ENCODE assay signal across 13 cellular contexts in genomic region chr1:172397221-172397620, GRCh38. TPM values are rescaled to one million over a fixed set of nuclear protein-coding genes. Genes with fewer than 3 reads are reported as not detected.
DNase-seq lines count a peak whose midpoint lies in the region; ATAC-seq, FAIRE-seq and TF ChIP-seq lines count a peak whose summit lies in the region.
"Had no signal": no experiment of that assay in that cellular context is flagged by ENCODE, and none has a peak within 500 bp of the region (broad histone marks: within the 10 kb centered on the region; RNA-seq: fewer than 3 reads in every experiment).

No MANE protein-coding gene starts in this region.

- no peaks in the 10 kb centered on the region for H3K9me3 Mint-ChIP-seq in activated CD4-positive, alpha-beta T cell treated with anti-CD3 and anti-CD28 coated beads for 36 hours (ENCODE audit: low read depth)
- H3K9me3 Mint-ChIP-seq in stimulated activated memory B cell treated with anti-CD40 and anti-IgM and Interleukin-4, amounts not matched to agents 10 μg/mL and 1 μg/mL and 100 μg/mL, for 72 hours, result no peaks in the 10 kb centered on the region

- TF ChIP-seq RAD21 in IMR-90 (IDR thresholded peaks at IDR 0.05; ENCODE audit: low read length), result no peak

- no peaks in the 10 kb centered on the region for H3K9me3 ChIP-seq in IMR-90 (ENCODE audit: control insufficient read depth, insufficient read depth, low read length)
- H3K9me3 ChIP-seq: right lobe of liver had no signal

- H4K8ac ChIP-seq in IMR-90 (ENCODE audit: low read depth in 2 of 2, low read length in 2 of 2), result no peak overlapping the region

- no peak overlapping the region for H3K23ac ChIP-seq in IMR-90 (ENCODE audit: low read depth, low read length)

- H3K36me3 Mint-ChIP-seq in activated CD4-positive, alpha-beta T cell treated with anti-CD3 and anti-CD28 coated beads for 36 hours (ENCODE audit: low read depth), result peaks cover 3% of the 10 kb centered on the region
- no peaks in the 10 kb centered on the region for H3K36me3 Mint-ChIP-seq in stimulated activated memory B cell treated with anti-CD40 and anti-IgM and Interleukin-4, amounts not matched to agents 10 μg/mL and 1 μg/mL and 100 μg/mL, for 72 hours

- BruUV-seq in IMR-90 (replicated peaks; lab: Mats Ljungman, UMichigan), result no TSS peak

- no peaks in the 10 kb centered on the region for H4K20me1 ChIP-seq in IMR-90 (ENCODE audit: insufficient read depth, low read length)

- H3K18ac ChIP-seq in IMR-90 (ENCODE audit: low read depth, low read length), result no peak overlapping the region

- H3K56ac ChIP-seq in IMR-90 (ENCODE audit: extremely low read depth, insufficient read depth, low read length), result no peak overlapping the region

- H3K4me1 Mint-ChIP-seq in activated CD4-positive, alpha-beta T cell treated with anti-CD3 and anti-CD28 coated beads for 36 hours, result peaks cover 92% of the 10 kb centered on the region
- H3K4me1 Mint-ChIP-seq in stimulated activated memory B cell treated with anti-CD40 and anti-IgM and Interleukin-4, amounts not matched to agents 10 μg/mL and 1 μg/mL and 100 μg/mL, for 72 hours, result peaks cover 76% of the 10 kb centered on the region

- TF ChIP-seq CTCF in IMR-90 (conservative IDR thresholded peaks at IDR 0.05; ENCODE audit: low read depth, low read length), result no peak

- H4K91ac ChIP-seq in IMR-90 (ENCODE audit: insufficient read depth, low read depth, low read length), result no peak overlapping the region

- no peak for DNase-seq in activated CD4-positive, alpha-beta T cell treated with anti-CD3 and anti-CD28 coated beads for 36 hours
- no peak for DNase-seq in activated CD4-positive, alpha-beta T cell treated with anti-CD3 and anti-CD28 coated beads for 4 hours
- peak; percentile 75 for DNase-seq in IMR-90
- DNase-seq in NOMO-1 treated with dmso at 0.1 percent for 144 hours (lab: John Stamatoyannopoulos, UW; ENCODE audit: unreplicated experiment), result no peak
- no peak for DNase-seq in GF-D8 (lab: John Stamatoyannopoulos, UW)
- DNase-seq in AG08396 (ENCODE audit: low spot score), result no peak
- DNase-seq: activated CD8-positive, alpha-beta memory T cell treated with anti-CD3 and anti-CD28 coated beads, Interleukin-2, amount 50 U/mL, for 48 hours; NCI-H1930; right lobe of liver had no signal

- no peak overlapping the region for H2BK5ac ChIP-seq in IMR-90 (ENCODE audit: low read depth, low read length, poor library complexity, severe bottlenecking)

- H2AFZ ChIP-seq in IMR-90 (replicated peaks; ENCODE audit: low read length, poor library complexity), result no peak overlapping the region

- no peak overlapping the region for H4K5ac ChIP-seq in IMR-90 (ENCODE audit: low read depth, low read length)

- dilution Hi-C loops in IMR-90 (cut with HindIII; ENCODE audit: low sequenced_read_pairs, unreplicated experiment), result no loop called here

- no peak overlapping the region for H3K4me3 ChIP-seq in IMR-90 (ENCODE audit: insufficient read depth, low read depth, low read length)
- H3K4me3 ChIP-seq: right lobe of liver had no signal

- H2AK5ac ChIP-seq in IMR-90 (ENCODE audit: low read depth, low read length), result no peak overlapping the region

- no peak overlapping the region for H2BK120ac ChIP-seq in IMR-90 (ENCODE audit: low read depth, low read length)

- no peaks in the 10 kb centered on the region for H3K9me1 ChIP-seq in IMR-90 (ENCODE audit: insufficient read depth, low read length)

- H3K4me1 ChIP-seq in IMR-90 (ENCODE audit: control insufficient read depth, insufficient read depth, low read length), result peaks cover 4% of the 10 kb centered on the region
- H3K4me1 ChIP-seq: right lobe of liver had no signal

- no peak overlapping the region for H2AK9ac ChIP-seq in IMR-90 (replicated peaks; ENCODE audit: low read depth, low read length, poor library complexity)

- H3K36me3 ChIP-seq in IMR-90 (ENCODE audit: control insufficient read depth, insufficient read depth, low read length), result no peaks in the 10 kb centered on the region
- H3K36me3 ChIP-seq: right lobe of liver had no signal

- intact Hi-C loops in activated CD4-positive, alpha-beta T cell treated with anti-CD3 and anti-CD28 coated beads for 36 hours (cut with DNase I, micrococcal nuclease), result loop anchor here (5.0 kb wide), 2 partner anchors 125 to 265 kb away; no protein-coding TSS in a partner anchor
- intact Hi-C loops in IMR-90 (cut with micrococcal nuclease), result loop anchor here (5.0 kb wide), 2 partner anchors 125 to 140 kb away; no protein-coding TSS in a partner anchor

- CTCF ChIA-PET in activated CD4-positive, alpha-beta T cell treated with anti-CD3 and anti-CD28 coated beads for 36 hours (lab: Charles Lee), result interaction anchor here (0.5 to 1.0 kb wide), 2 partner anchors 60 to 66 kb away, joined by 3 read pairs; no protein-coding TSS in a partner anchor
- CTCF ChIA-PET in IMR-90 (lab: Yijun Ruan, JAX), result no interaction called here

- no peak overlapping the region for H3K4me2 ChIP-seq in IMR-90 (ENCODE audit: low read depth, low read length)

- H3K9ac ChIP-seq in IMR-90 (ENCODE audit: low read depth, low read length), result no peak overlapping the region

- H3K27ac ChIP-seq in IMR-90 (ENCODE audit: insufficient read depth, low read length), result no peak overlapping the region
- H3K27ac ChIP-seq: HL-60, right lobe of liver had no signal

- no peak overlapping the region for H3K4ac ChIP-seq in IMR-90 (ENCODE audit: low read depth, low read length)

- H3K79me1 ChIP-seq in IMR-90 (ENCODE audit: low read depth in 1 of 2, low read length in 2 of 2), result no peaks in the 10 kb centered on the region

- H3K27me3 ChIP-seq in IMR-90 (ENCODE audit: control insufficient read depth, insufficient read depth, low read length), result no peaks in the 10 kb centered on the region
- H3K27me3 ChIP-seq: right lobe of liver had no signal

- no peak overlapping the region for H3K27ac Mint-ChIP-seq in activated CD4-positive, alpha-beta T cell treated with anti-CD3 and anti-CD28 coated beads for 36 hours
- peak overlapping the region; percentile 68 for H3K27ac Mint-ChIP-seq in stimulated activated memory B cell treated with anti-CD40 and anti-IgM and Interleukin-4, amounts not matched to agents 10 μg/mL and 1 μg/mL and 100 μg/mL, for 72 hours

- no peak overlapping the region for H2BK15ac ChIP-seq in IMR-90 (ENCODE audit: low read depth, low read length)

- H2BK20ac ChIP-seq in IMR-90 (ENCODE audit: low read depth, low read length), result no peak overlapping the region

- POLR2A ChIA-PET in activated CD4-positive, alpha-beta T cell treated with anti-CD3 and anti-CD28 coated beads for 36 hours (lab: Charles Lee), result no interaction called here
- POLR2A ChIA-PET in IMR-90 (lab: Charles Lee; ENCODE audit: unreplicated experiment), result no interaction called here

- H3K4me3 Mint-ChIP-seq in activated CD4-positive, alpha-beta T cell treated with anti-CD3 and anti-CD28 coated beads for 36 hours, result no peak overlapping the region
- H3K4me3 Mint-ChIP-seq in stimulated activated memory B cell treated with anti-CD40 and anti-IgM and Interleukin-4, amounts not matched to agents 10 μg/mL and 1 μg/mL and 100 μg/mL, for 72 hours, result no peak overlapping the region

- no peak for TF ChIP-seq POLR2A in IMR-90 (IDR thresholded peaks at IDR 0.05; ENCODE audit: low read depth, low read length)

- in situ Hi-C loops in IMR-90 (cut with MboI; ENCODE audit: low sequenced_read_pairs), result loop anchor here (10.0 kb wide), 1 partner anchor 252 kb away; no protein-coding TSS in a partner anchor

- ATAC-seq in activated CD4-positive, alpha-beta T cell treated with anti-CD3 and anti-CD28 coated beads for 36 hours, result peak; percentile 51
- ATAC-seq in IMR-90 (ENCODE audit: low read depth), result no peak
- ATAC-seq in stimulated activated memory B cell treated with anti-CD40 and anti-IgM and Interleukin-4, amounts not matched to agents 10 μg/mL and 1 μg/mL and 100 μg/mL, for 72 hours, result peak; percentile 54
- ATAC-seq: right lobe of liver had no signal

- H3K14ac ChIP-seq in IMR-90 (replicated peaks; ENCODE audit: low read depth, low read length), result no peak overlapping the region

- H3K27me3 Mint-ChIP-seq in activated CD4-positive, alpha-beta T cell treated with anti-CD3 and anti-CD28 coated beads for 36 hours, result no peaks in the 10 kb centered on the region
- no peaks in the 10 kb centered on the region for H3K27me3 Mint-ChIP-seq in stimulated activated memory B cell treated with anti-CD40 and anti-IgM and Interleukin-4, amounts not matched to agents 10 μg/mL and 1 μg/mL and 100 μg/mL, for 72 hours

- FAIRE-seq in endometrium (lab: Jason Lieb, UNC), result peak; percentile 62

- no CpG with 5 or more reads among the region's 3 CpGs for WGBS in IMR-90 (ENCODE audit: extremely low coverage in 2 of 2, insufficient read length in 1 of 2), 2 experiments

TF ChIP-seq in IMR-90, 13 proteins besides CTCF, POLR2A, EP300 and RAD21:
- TF ChIP-seq FOS (IDR thresholded peaks at IDR 0.05; ENCODE audit: low read depth, low read length) (peak; percentile 52; the same call in 1 of the 2 replicates), CEBPB (IDR thresholded peaks at IDR 0.05; ENCODE audit: low read depth, low read length) (no peak)

RNA-seq across cellular contexts. Expression of gene C1orf105, which starts 23.3 kb away (rescaled TPM):
- not detected for total RNA-seq in activated CD4-positive, alpha-beta T cell treated with anti-CD3 and anti-CD28 coated beads for 36 hours
- not detected in 2 replicates for total RNA-seq in IMR-90 (2012; rRNA removed)
- not detected in 2 replicates for polyA plus RNA-seq in IMR-90 (2012; rRNA removed)
- not detected in 2 replicates for polyA plus RNA-seq in IMR-90 (2012; cell fraction: cytosol; rRNA removed)
- polyA plus RNA-seq in IMR-90 (2012; cell fraction: nucleus; rRNA removed; ENCODE audit: low replicate concordance), result not detected in 2 replicates
- total RNA-seq: kidney epithelial cell had no signal

RNA-seq across cellular contexts. Expression of gene PIGC, which starts 46.6 kb away (rescaled TPM):
- total RNA-seq in activated CD4-positive, alpha-beta T cell treated with anti-CD3 and anti-CD28 coated beads for 36 hours, result 10 to 100 TPM; 14.7 to 17.1 TPM
- 14.9 and 19.4 TPM in 2 replicates for total RNA-seq in IMR-90 (2012; rRNA removed)
- 13.2 and 15.8 TPM in 2 replicates for polyA plus RNA-seq in IMR-90 (2012; rRNA removed)
- 7.2 and 7.7 TPM in 2 replicates for polyA plus RNA-seq in IMR-90 (2012; cell fraction: cytosol; rRNA removed)
- 2.6 and 13.4 TPM in 2 replicates for polyA plus RNA-seq in IMR-90 (2012; cell fraction: nucleus; rRNA removed; ENCODE audit: low replicate concordance)
